Comparison of ENCODE assay signal across 1 cellular context in genomic region chr5:9405196-9405754, GRCh38.
A peak's percentile ranks its signal among the peaks of the same experiment; 100 is the strongest.
TF ChIP-seq lines count a peak whose summit lies in the region.

No MANE protein-coding gene starts in this region.

TF ChIP-seq in liver, 16 proteins besides CTCF, POLR2A, EP300 and RAD21 (continued from another document):
- no peak for TF ChIP-seq ZBTB33 (IDR thresholded peaks at IDR 0.05)
- TF ChIP-seq YY1 (IDR thresholded peaks at IDR 0.05) = peak; percentile 31
- no peak for TF ChIP-seq EGR1 (IDR thresholded peaks at IDR 0.05; ENCODE audit: low read depth in 2 of 2)
- no peak for TF ChIP-seq ATF3 (IDR thresholded peaks at IDR 0.05)
- no peak for TF ChIP-seq MAX (IDR thresholded peaks at IDR 0.05)
- TF ChIP-seq NR2F2 (IDR thresholded peaks at IDR 0.05) = no peak
- TF ChIP-seq FOXA1 (IDR thresholded peaks at IDR 0.05) = no peak
- TF ChIP-seq HNF4A (conservative IDR thresholded peaks at IDR 0.05) = peak; percentile 59 to 64
- TF ChIP-seq HNF4G (IDR thresholded peaks at IDR 0.05) = no peak
- no peak for TF ChIP-seq TAF1 (conservative IDR thresholded peaks at IDR 0.05)
- TF ChIP-seq SP1 (IDR thresholded peaks at IDR 0.05) = peak; percentile 21
- TF ChIP-seq JUND (IDR thresholded peaks at IDR 0.05) = no peak
- TF ChIP-seq GABPA (IDR thresholded peaks at IDR 0.05 in 1 of 2, conservative IDR thresholded peaks at IDR 0.05 in 1 of 2) = no peak
- TF ChIP-seq RXRA (IDR thresholded peaks at IDR 0.05) = peak in 1 of 2 donors; percentile 20
